ENCODE assay signal across 8 cellular contexts in genomic region chr20:41617931-41618806, GRCh38. TPM values are rescaled to one million over a fixed set of nuclear protein-coding genes. Genes with fewer than 3 reads are reported as not detected.
A peak's percentile ranks its signal among the peaks of the same experiment; 100 is the strongest.
DNase-seq lines count a peak whose midpoint lies in the region; ATAC-seq and TF ChIP-seq lines count a peak whose summit lies in the region.

Gene CHD6 (minus strand): TSS chr20:41618377. CDS start chr20:41551337, 67,040 bp downstream.

- no peaks in the 10 kb centered on the region for H3K9me3 ChIP-seq in prostate gland

- DNase-seq in GM13976 (ENCODE audit: low spot score): peak; percentile 98
- peak; percentile 98 for DNase-seq in NCI-H146 treated with DMSO at 0.1 percent for 48 hours (lab: John Stamatoyannopoulos, UW; ENCODE audit: unreplicated experiment)
- peak; percentile 98 for DNase-seq in amniotic stem cell (lab: John Stamatoyannopoulos, UW)
- DNase-seq in left ventricle myocardium superior: peak; percentile 100
- peak; percentile 99 for DNase-seq in prostate gland (ENCODE audit: low spot score)

- H3K27ac ChIP-seq in prostate gland (peak within 1 kb of the TSS; percentile 82 to 88), urinary bladder (ENCODE audit: low read depth) (peak within 1 kb of the TSS; percentile 89)

- H3K4me3 ChIP-seq in prostate gland (peak within 1 kb of the TSS; percentile 78 to 81), urinary bladder (ENCODE audit: low read depth, low read length) (peak within 1 kb of the TSS; percentile 100)

- H3K36me3 ChIP-seq in prostate gland (no peaks in the 10 kb centered on the region), urinary bladder (ENCODE audit: insufficient read depth) (no peaks in the 10 kb centered on the region)

- TF ChIP-seq CTCF in GM13976 (IDR thresholded peaks at IDR 0.05; ENCODE audit: borderline replicate concordance, control extremely low read depth, extremely low read depth, insufficient read depth, missing control alignments) (no peak), prostate gland (IDR thresholded peaks at IDR 0.05) (no peak)

- no peaks in the 10 kb centered on the region for H3K27me3 ChIP-seq in prostate gland (replicated peaks; ENCODE audit: insufficient read depth)

- ATAC-seq in HG02870 (IDR thresholded peaks at IDR 0.05; ENCODE audit: unreplicated experiment) (peak; percentile 99), left ventricle myocardium superior (peak; percentile 99)

- WGBS in prostate gland: under 1% methylated on average over 57 of the region's 98 CpGs
- WGBS in urinary bladder: 2% methylated on average over 98 of the region's 98 CpGs

- in situ Hi-C loops in GM13976 (cut with MboI; ENCODE audit: low sequenced_read_pairs, unreplicated experiment): no loop called here

- peak; percentile 64 for TF ChIP-seq POLR2A in prostate gland (IDR thresholded peaks at IDR 0.05)

- peaks cover 9% of the 10 kb centered on the region for H3K4me1 ChIP-seq in prostate gland (replicated peaks)
- no peaks in the 10 kb centered on the region for H3K4me1 ChIP-seq in urinary bladder (ENCODE audit: insufficient read depth)

- intact Hi-C loops in T-helper 1 cell treated with Interleukin-12 subunit alpha and Interleukin-12 subunit beta and Interleukin-4 antibody, amounts not matched to agents 30 ng/mL and 1 ng/mL, for 36 hours (cut with micrococcal nuclease): loop anchor here (1.0 to 10.0 kb wide), 10 partner anchors 75 to 1839 kb away; partner anchors contain the start of genes LPIN3, SRSF6 and ZHX3
- intact Hi-C loops in left ventricle myocardium superior (cut with micrococcal nuclease): no loop called here
- intact Hi-C loops in prostate gland (cut with DNase I): loop anchor here (10.0 kb wide), 1 partner anchor 113 kb away; no protein-coding TSS in a partner anchor

RNA-seq across cellular contexts. Expression of gene CHD6, which starts in this region (rescaled TPM):
- total RNA-seq in T-helper 1 cell treated with Interleukin-12 subunit alpha and Interleukin-12 subunit beta and Interleukin-4 antibody, amounts not matched to agents 30 ng/mL and 1 ng/mL, for 36 hours: 45.4 and 46.7 TPM in 2 replicates
- 36.8 TPM for total RNA-seq in left ventricle myocardium superior
- total RNA-seq in prostate gland: 10 to 100 TPM; 40.9 to 72.0 TPM
- 61.5 TPM for total RNA-seq in urinary bladder
- polyA plus RNA-seq in urinary bladder: 11.6 TPM

Comparison
In these comparisons a context has a peak if more than half of its experiments do, and no peak if none do; other contexts are left out.
1. Peak in every context shown above with its lines: DNase-seq, ATAC-seq, H3K4me3 ChIP-seq and H3K27ac ChIP-seq.